1 cellular context compared by ENCODE assay signal in the genomic region with DNA sequence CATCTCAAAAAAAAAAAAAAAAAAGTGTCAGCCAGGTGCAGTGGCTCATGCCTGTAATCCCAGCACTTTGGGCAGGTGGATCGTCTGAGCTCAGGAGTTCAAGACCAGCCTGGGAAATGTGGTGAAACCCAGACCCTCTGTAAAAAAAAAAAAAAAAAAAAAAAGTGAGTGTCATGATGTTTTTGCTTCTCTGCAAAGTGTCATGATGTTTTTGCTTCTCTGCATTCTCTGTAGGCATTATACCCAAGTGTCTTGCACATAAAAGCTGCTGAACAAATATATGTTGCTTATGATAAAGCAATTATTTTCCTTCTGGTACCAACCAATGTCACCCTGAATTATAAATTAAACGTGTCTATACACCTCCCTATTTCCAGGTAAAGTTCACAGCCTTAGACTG.
TF ChIP-seq lines count a peak whose summit lies in the region.

No MANE protein-coding gene starts in this region.

TF ChIP-seq in GM12878, 131 proteins besides CTCF, POLR2A, EP300 and RAD21 (continued from another document):
- TF ChIP-seq, protein P1, sequence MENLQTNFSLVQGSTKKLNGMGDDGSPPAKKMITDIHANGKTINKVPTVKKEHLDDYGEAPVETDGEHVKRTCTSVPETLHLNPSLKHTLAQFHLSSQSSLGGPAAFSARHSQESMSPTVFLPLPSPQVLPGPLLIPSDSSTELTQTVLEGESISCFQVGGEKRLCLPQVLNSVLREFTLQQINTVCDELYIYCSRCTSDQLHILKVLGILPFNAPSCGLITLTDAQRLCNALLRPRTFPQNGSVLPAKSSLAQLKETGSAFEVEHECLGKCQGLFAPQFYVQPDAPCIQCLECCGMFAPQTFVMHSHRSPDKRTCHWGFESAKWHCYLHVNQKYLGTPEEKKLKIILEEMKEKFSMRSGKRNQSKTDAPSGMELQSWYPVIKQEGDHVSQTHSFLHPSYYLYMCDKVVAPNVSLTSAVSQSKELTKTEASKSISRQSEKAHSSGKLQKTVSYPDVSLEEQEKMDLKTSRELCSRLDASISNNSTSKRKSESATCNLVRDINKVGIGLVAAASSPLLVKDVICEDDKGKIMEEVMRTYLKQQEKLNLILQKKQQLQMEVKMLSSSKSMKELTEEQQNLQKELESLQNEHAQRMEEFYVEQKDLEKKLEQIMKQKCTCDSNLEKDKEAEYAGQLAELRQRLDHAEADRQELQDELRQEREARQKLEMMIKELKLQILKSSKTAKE (IDR thresholded peaks at IDR 0.05; ENCODE audit: low read depth, poor library complexity, severe bottlenecking): no peak
- no peak for TF ChIP-seq BRCA1 (IDR thresholded peaks at IDR 0.05; ENCODE audit: low read depth, low read length)
- no peak for TF ChIP-seq MYB (IDR thresholded peaks at IDR 0.05; ENCODE audit: borderline replicate concordance, low read depth, low read length)
- no peak for TF ChIP-seq RB1 (IDR thresholded peaks at IDR 0.05; ENCODE audit: borderline replicate concordance)
- TF ChIP-seq, protein P2, sequence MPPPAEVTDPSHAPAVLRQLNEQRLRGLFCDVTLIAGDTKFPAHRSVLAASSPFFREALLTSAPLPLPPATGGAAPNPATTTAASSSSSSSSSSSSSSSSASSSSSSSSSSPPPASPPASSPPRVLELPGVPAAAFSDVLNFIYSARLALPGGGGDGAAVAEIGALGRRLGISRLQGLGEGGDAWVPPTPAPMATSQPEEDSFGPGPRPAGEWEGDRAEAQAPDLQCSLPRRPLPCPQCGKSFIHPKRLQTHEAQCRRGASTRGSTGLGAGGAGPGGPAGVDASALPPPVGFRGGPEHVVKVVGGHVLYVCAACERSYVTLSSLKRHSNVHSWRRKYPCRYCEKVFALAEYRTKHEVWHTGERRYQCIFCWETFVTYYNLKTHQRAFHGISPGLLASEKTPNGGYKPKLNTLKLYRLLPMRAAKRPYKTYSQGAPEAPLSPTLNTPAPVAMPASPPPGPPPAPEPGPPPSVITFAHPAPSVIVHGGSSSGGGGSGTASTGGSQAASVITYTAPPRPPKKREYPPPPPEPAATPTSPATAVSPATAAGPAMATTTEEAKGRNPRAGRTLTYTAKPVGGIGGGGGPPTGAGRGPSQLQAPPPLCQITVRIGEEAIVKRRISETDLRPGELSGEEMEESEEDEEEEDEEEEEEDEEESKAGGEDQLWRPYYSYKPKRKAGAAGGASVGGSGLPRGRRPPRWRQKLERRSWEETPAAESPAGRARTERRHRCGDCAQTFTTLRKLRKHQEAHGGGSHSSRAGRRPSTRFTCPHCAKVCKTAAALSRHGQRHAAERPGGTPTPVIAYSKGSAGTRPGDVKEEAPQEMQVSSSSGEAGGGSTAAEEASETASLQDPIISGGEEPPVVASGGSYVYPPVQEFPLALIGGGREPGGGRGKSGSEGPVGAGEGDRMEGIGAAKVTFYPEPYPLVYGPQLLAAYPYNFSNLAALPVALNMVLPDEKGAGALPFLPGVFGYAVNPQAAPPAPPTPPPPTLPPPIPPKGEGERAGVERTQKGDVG (CRISPR knock-in tag; IDR thresholded peaks at IDR 0.05): no peak
- TF ChIP-seq, protein P3, sequence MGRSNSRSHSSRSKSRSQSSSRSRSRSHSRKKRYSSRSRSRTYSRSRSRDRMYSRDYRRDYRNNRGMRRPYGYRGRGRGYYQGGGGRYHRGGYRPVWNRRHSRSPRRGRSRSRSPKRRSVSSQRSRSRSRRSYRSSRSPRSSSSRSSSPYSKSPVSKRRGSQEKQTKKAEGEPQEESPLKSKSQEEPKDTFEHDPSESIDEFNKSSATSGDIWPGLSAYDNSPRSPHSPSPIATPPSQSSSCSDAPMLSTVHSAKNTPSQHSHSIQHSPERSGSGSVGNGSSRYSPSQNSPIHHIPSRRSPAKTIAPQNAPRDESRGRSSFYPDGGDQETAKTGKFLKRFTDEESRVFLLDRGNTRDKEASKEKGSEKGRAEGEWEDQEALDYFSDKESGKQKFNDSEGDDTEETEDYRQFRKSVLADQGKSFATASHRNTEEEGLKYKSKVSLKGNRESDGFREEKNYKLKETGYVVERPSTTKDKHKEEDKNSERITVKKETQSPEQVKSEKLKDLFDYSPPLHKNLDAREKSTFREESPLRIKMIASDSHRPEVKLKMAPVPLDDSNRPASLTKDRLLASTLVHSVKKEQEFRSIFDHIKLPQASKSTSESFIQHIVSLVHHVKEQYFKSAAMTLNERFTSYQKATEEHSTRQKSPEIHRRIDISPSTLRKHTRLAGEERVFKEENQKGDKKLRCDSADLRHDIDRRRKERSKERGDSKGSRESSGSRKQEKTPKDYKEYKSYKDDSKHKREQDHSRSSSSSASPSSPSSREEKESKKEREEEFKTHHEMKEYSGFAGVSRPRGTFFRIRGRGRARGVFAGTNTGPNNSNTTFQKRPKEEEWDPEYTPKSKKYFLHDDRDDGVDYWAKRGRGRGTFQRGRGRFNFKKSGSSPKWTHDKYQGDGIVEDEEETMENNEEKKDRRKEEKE (IDR thresholded peaks at IDR 0.05): no peak
- TF ChIP-seq STAT1 (conservative IDR thresholded peaks at IDR 0.05): no peak
